Comparison of ENCODE assay signal across 1 cellular context in the genomic region with DNA sequence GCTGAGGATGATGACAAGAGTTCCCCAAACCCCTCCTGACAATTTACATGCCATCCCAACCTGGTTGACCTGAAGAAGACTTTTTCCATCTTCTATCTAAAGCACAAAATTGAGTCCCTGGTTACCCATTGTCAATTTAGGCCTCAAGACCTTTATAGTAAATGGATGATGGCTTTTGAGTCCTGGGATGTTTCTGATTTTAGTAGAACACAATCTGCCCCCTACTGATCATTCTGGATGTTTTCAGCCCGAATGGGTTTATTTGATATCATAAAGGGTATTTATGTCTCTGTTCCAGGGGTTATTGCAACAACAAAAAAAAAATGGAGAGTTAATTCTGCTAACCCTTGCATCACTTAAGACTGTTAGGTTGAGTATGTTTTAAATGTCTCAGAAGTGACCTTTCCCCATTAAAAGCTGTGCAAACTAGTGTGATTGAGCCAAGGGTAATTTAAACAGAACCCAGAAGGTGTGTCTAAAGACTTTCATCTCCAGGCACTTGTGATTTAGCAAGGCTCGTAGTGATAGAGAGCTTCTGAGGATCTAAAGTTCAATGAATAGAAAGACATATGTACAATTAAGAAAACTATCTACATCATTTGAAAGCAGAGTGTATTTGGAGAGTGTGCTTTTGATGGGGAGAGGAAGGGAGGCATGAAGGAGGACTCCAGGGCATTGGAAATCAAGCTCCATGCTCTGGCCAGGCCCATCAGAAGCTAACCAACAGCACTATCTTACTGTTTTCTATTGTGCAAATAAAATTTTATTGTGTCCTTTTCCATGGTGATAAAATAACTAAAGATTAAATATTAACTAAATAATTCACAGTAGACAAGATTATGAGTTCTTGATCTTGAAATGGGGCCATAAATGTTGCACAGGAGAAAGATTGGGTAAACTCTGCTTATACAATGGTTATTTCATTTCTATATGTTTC.
TF ChIP-seq lines count a peak whose summit lies in the region.

No MANE protein-coding gene starts in this region.

TF ChIP-seq in K562, 482 proteins besides CTCF, POLR2A, EP300 and RAD21 (continues in another document):
- TF ChIP-seq, protein P1, sequence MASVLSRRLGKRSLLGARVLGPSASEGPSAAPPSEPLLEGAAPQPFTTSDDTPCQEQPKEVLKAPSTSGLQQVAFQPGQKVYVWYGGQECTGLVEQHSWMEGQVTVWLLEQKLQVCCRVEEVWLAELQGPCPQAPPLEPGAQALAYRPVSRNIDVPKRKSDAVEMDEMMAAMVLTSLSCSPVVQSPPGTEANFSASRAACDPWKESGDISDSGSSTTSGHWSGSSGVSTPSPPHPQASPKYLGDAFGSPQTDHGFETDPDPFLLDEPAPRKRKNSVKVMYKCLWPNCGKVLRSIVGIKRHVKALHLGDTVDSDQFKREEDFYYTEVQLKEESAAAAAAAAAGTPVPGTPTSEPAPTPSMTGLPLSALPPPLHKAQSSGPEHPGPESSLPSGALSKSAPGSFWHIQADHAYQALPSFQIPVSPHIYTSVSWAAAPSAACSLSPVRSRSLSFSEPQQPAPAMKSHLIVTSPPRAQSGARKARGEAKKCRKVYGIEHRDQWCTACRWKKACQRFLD (CRISPR knock-in tag; IDR thresholded peaks at IDR 0.05) = no peak
- TF ChIP-seq MTA2 (IDR thresholded peaks at IDR 0.05; ENCODE audit: low read depth) (no peak), RAD51 (IDR thresholded peaks at IDR 0.05; ENCODE audit: borderline replicate concordance, low read depth) (no peak), CEBPB (tag; IDR thresholded peaks at IDR 0.05) (no peak), SIN3A (IDR thresholded peaks at IDR 0.05; ENCODE audit: borderline replicate concordance in 2 of 2, control insufficient read depth in 1 of 2, low read depth in 2 of 2, low read length in 2 of 2) (no peak), PHTF2 (CRISPR knock-in tag; IDR thresholded peaks at IDR 0.05) (no peak), ZNF830 (CRISPR knock-in tag; IDR thresholded peaks at IDR 0.05) (no peak), MTF1 (CRISPR knock-in tag; IDR thresholded peaks at IDR 0.05; ENCODE audit: borderline replicate concordance) (no peak), TBL1XR1 (IDR thresholded peaks at IDR 0.05; ENCODE audit: low read length in 2 of 2) (peak in 1 of 2 experiments; percentile 16; a peak in 1 of 4 replicates), ZFX (CRISPR knock-in tag; IDR thresholded peaks at IDR 0.05) (no peak), KHSRP (IDR thresholded peaks at IDR 0.05) (no peak), KDM4B (IDR thresholded peaks at IDR 0.05; ENCODE audit: borderline replicate concordance in 2 of 2, low read depth in 1 of 2) (no peak), SMC3 (conservative IDR thresholded peaks at IDR 0.05; ENCODE audit: insufficient read depth, low read depth, low read length) (0 out of 2 replicates have a peak, but pooled peaks have one; percentile 29), GABPB1 (CRISPR knock-in tag; IDR thresholded peaks at IDR 0.05) (no peak), KLF1 (tag; IDR thresholded peaks at IDR 0.05) (no peak), RCOR1 (IDR thresholded peaks at IDR 0.05; ENCODE audit: borderline replicate concordance in 1 of 2, low read depth in 2 of 2, low read length in 2 of 2) (no peak), ARNT (IDR thresholded peaks at IDR 0.05) (0 out of 4 replicates have a peak, but pooled peaks of 1 of the 2 experiments have one; percentile 52), MAZ (CRISPR knock-in tag; conservative IDR thresholded peaks at IDR 0.05 in 1 of 2, IDR thresholded peaks at IDR 0.05 in 1 of 2) (peak in 1 of 2 experiments; percentile 38; a peak in 1 of 4 replicates)
- TF ChIP-seq, protein P2, sequence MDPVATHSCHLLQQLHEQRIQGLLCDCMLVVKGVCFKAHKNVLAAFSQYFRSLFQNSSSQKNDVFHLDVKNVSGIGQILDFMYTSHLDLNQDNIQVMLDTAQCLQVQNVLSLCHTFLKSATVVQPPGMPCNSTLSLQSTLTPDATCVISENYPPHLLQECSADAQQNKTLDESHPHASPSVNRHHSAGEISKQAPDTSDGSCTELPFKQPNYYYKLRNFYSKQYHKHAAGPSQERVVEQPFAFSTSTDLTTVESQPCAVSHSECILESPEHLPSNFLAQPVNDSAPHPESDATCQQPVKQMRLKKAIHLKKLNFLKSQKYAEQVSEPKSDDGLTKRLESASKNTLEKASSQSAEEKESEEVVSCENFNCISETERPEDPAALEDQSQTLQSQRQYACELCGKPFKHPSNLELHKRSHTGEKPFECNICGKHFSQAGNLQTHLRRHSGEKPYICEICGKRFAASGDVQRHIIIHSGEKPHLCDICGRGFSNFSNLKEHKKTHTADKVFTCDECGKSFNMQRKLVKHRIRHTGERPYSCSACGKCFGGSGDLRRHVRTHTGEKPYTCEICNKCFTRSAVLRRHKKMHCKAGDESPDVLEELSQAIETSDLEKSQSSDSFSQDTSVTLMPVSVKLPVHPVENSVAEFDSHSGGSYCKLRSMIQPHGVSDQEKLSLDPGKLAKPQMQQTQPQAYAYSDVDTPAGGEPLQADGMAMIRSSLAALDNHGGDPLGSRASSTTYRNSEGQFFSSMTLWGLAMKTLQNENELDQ (CRISPR knock-in tag; IDR thresholded peaks at IDR 0.05; ENCODE audit: borderline replicate concordance) = no peak
- TF ChIP-seq, protein P3, sequence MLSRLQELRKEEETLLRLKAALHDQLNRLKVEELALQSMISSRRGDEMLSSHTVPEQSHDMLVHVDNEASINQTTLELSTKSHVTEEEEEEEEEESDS (CRISPR knock-in tag; IDR thresholded peaks at IDR 0.05) = no peak
- TF ChIP-seq, protein P4, sequence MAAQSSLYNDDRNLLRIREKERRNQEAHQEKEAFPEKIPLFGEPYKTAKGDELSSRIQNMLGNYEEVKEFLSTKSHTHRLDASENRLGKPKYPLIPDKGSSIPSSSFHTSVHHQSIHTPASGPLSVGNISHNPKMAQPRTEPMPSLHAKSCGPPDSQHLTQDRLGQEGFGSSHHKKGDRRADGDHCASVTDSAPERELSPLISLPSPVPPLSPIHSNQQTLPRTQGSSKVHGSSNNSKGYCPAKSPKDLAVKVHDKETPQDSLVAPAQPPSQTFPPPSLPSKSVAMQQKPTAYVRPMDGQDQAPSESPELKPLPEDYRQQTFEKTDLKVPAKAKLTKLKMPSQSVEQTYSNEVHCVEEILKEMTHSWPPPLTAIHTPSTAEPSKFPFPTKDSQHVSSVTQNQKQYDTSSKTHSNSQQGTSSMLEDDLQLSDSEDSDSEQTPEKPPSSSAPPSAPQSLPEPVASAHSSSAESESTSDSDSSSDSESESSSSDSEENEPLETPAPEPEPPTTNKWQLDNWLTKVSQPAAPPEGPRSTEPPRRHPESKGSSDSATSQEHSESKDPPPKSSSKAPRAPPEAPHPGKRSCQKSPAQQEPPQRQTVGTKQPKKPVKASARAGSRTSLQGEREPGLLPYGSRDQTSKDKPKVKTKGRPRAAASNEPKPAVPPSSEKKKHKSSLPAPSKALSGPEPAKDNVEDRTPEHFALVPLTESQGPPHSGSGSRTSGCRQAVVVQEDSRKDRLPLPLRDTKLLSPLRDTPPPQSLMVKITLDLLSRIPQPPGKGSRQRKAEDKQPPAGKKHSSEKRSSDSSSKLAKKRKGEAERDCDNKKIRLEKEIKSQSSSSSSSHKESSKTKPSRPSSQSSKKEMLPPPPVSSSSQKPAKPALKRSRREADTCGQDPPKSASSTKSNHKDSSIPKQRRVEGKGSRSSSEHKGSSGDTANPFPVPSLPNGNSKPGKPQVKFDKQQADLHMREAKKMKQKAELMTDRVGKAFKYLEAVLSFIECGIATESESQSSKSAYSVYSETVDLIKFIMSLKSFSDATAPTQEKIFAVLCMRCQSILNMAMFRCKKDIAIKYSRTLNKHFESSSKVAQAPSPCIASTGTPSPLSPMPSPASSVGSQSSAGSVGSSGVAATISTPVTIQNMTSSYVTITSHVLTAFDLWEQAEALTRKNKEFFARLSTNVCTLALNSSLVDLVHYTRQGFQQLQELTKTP (IDR thresholded peaks at IDR 0.05; ENCODE audit: low read depth in 1 of 2, partially characterized antibody in 2 of 2) = no peak
- TF ChIP-seq, protein P5, sequence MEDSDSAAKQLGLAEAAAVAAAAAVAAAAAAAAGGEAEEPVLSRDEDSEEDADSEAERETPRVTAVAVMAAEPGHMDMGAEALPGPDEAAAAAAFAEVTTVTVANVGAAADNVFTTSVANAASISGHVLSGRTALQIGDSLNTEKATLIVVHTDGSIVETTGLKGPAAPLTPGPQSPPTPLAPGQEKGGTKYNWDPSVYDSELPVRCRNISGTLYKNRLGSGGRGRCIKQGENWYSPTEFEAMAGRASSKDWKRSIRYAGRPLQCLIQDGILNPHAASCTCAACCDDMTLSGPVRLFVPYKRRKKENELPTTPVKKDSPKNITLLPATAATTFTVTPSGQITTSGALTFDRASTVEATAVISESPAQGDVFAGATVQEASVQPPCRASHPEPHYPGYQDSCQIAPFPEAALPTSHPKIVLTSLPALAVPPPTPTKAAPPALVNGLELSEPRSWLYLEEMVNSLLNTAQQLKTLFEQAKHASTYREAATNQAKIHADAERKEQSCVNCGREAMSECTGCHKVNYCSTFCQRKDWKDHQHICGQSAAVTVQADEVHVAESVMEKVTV (CRISPR knock-in tag; IDR thresholded peaks at IDR 0.05) = peak; percentile 58
- TF ChIP-seq, protein P6, sequence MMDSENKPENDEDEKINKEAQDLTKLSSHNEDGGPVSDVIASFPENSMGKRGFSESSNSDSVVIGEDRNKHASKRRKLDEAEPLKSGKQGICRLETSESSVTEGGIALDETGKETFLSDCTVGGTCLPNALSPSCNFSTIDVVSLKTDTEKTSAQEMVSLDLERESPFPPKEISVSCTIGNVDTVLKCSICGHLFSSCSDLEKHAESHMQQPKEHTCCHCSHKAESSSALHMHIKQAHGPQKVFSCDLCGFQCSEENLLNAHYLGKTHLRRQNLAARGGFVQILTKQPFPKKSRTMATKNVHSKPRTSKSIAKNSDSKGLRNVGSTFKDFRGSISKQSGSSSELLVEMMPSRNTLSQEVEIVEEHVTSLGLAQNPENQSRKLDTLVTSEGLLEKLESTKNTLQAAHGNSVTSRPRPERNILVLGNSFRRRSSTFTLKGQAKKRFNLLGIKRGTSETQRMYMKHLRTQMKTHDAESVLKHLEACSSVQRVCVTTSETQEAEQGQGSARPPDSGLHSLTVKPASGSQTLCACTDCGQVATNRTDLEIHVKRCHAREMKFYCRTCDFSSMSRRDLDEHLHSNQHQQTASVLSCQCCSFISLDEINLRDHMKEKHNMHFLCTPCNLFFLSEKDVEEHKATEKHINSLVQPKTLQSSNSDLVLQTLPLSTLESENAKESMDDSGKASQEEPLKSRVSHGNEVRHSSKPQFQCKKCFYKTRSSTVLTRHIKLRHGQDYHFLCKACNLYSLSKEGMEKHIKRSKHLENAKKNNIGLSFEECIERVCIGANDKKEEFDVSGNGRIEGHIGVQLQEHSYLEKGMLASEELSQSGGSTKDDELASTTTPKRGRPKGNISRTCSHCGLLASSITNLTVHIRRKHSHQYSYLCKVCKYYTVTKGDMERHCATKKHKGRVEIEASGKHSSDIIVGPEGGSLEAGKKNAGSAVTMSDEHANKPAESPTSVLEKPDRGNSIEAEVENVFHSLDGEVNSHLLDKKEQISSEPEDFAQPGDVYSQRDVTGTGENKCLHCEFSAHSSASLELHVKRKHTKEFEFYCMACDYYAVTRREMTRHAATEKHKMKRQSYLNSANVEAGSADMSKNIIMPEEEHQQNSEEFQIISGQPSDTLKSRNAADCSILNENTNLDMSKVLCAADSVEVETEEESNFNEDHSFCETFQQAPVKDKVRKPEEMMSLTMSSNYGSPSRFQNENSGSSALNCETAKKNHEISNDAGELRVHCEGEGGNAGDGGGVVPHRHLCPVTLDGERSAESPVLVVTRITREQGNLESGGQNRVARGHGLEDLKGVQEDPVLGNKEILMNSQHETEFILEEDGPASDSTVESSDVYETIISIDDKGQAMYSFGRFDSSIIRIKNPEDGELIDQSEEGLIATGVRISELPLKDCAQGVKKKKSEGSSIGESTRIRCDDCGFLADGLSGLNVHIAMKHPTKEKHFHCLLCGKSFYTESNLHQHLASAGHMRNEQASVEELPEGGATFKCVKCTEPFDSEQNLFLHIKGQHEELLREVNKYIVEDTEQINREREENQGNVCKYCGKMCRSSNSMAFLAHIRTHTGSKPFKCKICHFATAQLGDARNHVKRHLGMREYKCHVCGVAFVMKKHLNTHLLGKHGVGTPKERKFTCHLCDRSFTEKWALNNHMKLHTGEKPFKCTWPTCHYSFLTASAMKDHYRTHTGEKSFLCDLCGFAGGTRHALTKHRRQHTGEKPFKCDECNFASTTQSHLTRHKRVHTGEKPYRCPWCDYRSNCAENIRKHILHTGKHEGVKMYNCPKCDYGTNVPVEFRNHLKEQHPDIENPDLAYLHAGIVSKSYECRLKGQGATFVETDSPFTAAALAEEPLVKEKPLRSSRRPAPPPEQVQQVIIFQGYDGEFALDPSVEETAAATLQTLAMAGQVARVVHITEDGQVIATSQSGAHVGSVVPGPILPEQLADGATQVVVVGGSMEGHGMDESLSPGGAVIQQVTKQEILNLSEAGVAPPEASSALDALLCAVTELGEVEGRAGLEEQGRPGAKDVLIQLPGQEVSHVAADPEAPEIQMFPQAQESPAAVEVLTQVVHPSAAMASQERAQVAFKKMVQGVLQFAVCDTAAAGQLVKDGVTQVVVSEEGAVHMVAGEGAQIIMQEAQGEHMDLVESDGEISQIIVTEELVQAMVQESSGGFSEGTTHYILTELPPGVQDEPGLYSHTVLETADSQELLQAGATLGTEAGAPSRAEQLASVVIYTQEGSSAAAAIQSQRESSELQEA (IDR thresholded peaks at IDR 0.05; ENCODE audit: low read depth) = no peak
- TF ChIP-seq, protein P7, sequence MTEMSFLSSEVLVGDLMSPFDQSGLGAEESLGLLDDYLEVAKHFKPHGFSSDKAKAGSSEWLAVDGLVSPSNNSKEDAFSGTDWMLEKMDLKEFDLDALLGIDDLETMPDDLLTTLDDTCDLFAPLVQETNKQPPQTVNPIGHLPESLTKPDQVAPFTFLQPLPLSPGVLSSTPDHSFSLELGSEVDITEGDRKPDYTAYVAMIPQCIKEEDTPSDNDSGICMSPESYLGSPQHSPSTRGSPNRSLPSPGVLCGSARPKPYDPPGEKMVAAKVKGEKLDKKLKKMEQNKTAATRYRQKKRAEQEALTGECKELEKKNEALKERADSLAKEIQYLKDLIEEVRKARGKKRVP (CRISPR knock-in tag; IDR thresholded peaks at IDR 0.05) = no peak
- TF ChIP-seq, protein P8, sequence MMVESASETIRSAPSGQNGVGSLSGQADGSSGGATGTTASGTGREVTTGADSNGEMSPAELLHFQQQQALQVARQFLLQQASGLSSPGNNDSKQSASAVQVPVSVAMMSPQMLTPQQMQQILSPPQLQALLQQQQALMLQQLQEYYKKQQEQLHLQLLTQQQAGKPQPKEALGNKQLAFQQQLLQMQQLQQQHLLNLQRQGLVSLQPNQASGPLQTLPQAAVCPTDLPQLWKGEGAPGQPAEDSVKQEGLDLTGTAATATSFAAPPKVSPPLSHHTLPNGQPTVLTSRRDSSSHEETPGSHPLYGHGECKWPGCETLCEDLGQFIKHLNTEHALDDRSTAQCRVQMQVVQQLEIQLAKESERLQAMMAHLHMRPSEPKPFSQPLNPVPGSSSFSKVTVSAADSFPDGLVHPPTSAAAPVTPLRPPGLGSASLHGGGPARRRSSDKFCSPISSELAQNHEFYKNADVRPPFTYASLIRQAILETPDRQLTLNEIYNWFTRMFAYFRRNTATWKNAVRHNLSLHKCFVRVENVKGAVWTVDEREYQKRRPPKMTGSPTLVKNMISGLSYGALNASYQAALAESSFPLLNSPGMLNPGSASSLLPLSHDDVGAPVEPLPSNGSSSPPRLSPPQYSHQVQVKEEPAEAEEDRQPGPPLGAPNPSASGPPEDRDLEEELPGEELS (CRISPR knock-in tag; IDR thresholded peaks at IDR 0.05; ENCODE audit: borderline replicate concordance) = no peak
